In the genomic region with DNA sequence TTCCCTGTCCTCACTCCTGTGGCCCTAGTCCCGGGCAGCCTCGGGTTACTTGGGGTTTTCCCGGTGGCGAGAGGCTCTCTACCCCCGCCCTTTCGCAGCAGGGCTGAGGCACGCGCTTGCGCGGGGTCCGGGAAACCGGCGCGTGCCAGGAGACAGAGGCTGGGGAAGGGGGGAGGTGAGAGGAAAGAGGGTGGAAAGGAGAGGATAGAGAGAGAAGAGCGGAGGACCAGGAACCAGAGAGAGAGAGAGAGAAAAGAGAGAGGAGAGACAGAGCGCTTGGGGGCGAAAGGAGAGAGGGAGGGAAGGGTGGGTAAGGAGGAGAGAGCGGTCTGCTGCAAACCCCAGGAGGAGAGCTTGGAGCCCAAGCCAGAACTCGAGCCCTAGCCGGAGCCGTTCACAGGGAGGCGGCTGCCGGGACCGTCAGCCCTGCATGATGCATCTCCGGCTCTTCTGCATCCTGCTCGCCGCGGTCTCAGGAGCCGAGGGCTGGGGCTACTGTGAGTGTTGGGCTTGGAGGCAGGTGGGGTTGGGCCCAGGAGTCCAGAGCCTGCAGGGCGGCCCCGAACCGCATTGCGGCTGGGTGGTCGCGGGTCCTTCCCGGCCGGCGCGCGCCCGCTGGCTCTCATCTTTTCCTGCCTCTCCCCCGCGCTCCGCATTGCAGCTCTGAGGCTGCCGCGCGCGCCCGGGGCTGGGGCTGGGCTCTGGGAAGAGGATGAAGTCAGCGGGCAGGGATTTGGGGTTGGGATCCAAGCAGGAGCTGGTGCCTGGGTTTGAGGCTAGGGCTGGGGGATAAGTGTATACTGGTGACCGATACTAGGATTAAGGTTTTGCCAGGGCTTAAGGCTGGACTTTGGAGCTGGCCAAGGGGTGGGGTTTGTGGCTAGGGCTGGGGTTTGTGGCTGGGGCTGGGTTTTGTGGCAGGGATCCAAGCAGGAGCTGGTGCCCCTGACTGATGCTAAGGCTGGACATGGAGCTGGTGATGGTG, we compare ENCODE assay signal across 8 cellular contexts. TPM values are rescaled to one million over a fixed set of nuclear protein-coding genes. Genes with fewer than 3 reads are reported as not detected.
DNase-seq lines count a peak whose midpoint lies in the region; ATAC-seq and TF ChIP-seq lines count a peak whose summit lies in the region.

TSS of gene CNTNAP1 (plus strand) at position 132 of the 985 bp plus-strand sequence. CDS start at position 431, 299 bp downstream.

- peaks cover 49% of the 10 kb centered on the region for H3K27me3 Mint-ChIP-seq in activated CD4-positive, alpha-beta memory T cell treated with anti-CD3 and anti-CD28 coated beads, Interleukin-2, amount 10 ng/mL, durations not matched to agents 7 days and 5 days
- peaks cover 34 to 37% of the 10 kb centered on the region in 2 donors for H3K27me3 Mint-ChIP-seq in natural killer cell (ENCODE audit: low read depth in 2 of 2)

- H3K4me1 Mint-ChIP-seq in activated CD4-positive, alpha-beta memory T cell treated with anti-CD3 and anti-CD28 coated beads, Interleukin-2, amount 10 ng/mL, durations not matched to agents 7 days and 5 days: peaks cover 44% of the 10 kb centered on the region
- peaks cover 19 to 42% of the 10 kb centered on the region in 2 donors for H3K4me1 Mint-ChIP-seq in natural killer cell

- peak; percentile 50 for DNase-seq in activated CD4-positive, alpha-beta T cell treated with anti-CD3 and anti-CD28 coated beads for 48 hours
- DNase-seq in activated CD4-positive, alpha-beta T cell treated with anti-CD3 and anti-CD28 coated beads for 1 hour: no peak
- DNase-seq in NCI-H128 (lab: John Stamatoyannopoulos, UW; ENCODE audit: unreplicated experiment): peak; percentile 27
- peak; percentile 51 for DNase-seq in activated CD4-positive, alpha-beta memory T cell treated with anti-CD3 and anti-CD28 coated beads, Interleukin-2, amount 10 ng/mL, durations not matched to agents 7 days and 5 days
- DNase-seq in fibroblast of gingiva (ENCODE audit: low read depth): peak; percentile 77
- DNase-seq in natural killer cell: no peak

- no peak for TF ChIP-seq CTCF in natural killer cell (IDR thresholded peaks at IDR 0.05)

- intact Hi-C loops in natural killer cell (cut with micrococcal nuclease): no loop called here

- POLR2A ChIA-PET in activated CD4-positive, alpha-beta memory T cell treated with anti-CD3 and anti-CD28 coated beads, Interleukin-2, amount 10 ng/mL, durations not matched to agents 7 days and 5 days (lab: Charles Lee): interaction anchor here (0.9 to 2.1 kb wide), 5 partner anchors 44 to 141 kb away, joined by 3 to 8 read pairs (median 3); partner anchors contain the start of gene BECN1

- CTCF ChIA-PET in activated CD4-positive, alpha-beta memory T cell treated with anti-CD3 and anti-CD28 coated beads, Interleukin-2, amount 10 ng/mL, durations not matched to agents 7 days and 5 days (lab: Charles Lee): interaction anchor here (0.9 to 2.2 kb wide), 5 partner anchors 10 to 104 kb away, joined by 3 to 15 read pairs (median 4); partner anchors contain the start of gene VPS25

- H3K9me3 Mint-ChIP-seq in activated CD4-positive, alpha-beta memory T cell treated with anti-CD3 and anti-CD28 coated beads, Interleukin-2, amount 10 ng/mL, durations not matched to agents 7 days and 5 days: no peaks in the 10 kb centered on the region
- H3K9me3 Mint-ChIP-seq in natural killer cell: no peaks in the 10 kb centered on the region

- peak within 1 kb of the TSS; percentile 38 for H3K4me3 Mint-ChIP-seq in activated CD4-positive, alpha-beta memory T cell treated with anti-CD3 and anti-CD28 coated beads, Interleukin-2, amount 10 ng/mL, durations not matched to agents 7 days and 5 days
- peak within 1 kb of the TSS; percentile 41 for H3K4me3 Mint-ChIP-seq in natural killer cell

- H3K27ac Mint-ChIP-seq in activated CD4-positive, alpha-beta memory T cell treated with anti-CD3 and anti-CD28 coated beads, Interleukin-2, amount 10 ng/mL, durations not matched to agents 7 days and 5 days: no peak within 1 kb of the TSS
- peak within 1 kb of the TSS in 1 of 2 donors; percentile 58 for H3K27ac Mint-ChIP-seq in natural killer cell

- H3K36me3 Mint-ChIP-seq in activated CD4-positive, alpha-beta memory T cell treated with anti-CD3 and anti-CD28 coated beads, Interleukin-2, amount 10 ng/mL, durations not matched to agents 7 days and 5 days (ENCODE audit: low read depth): no peaks in the 10 kb centered on the region
- H3K36me3 Mint-ChIP-seq in natural killer cell: no peaks in the 10 kb centered on the region

- no peak for ATAC-seq in natural killer cell
- ATAC-seq in GM18502 (IDR thresholded peaks at IDR 0.05; ENCODE audit: poor library complexity, unreplicated experiment): no peak
- ATAC-seq in HG02763 (IDR thresholded peaks at IDR 0.05; ENCODE audit: unreplicated experiment): no peak

RNA-seq across cellular contexts. Expression of gene CNTNAP1, which starts in this region (rescaled TPM):
- total RNA-seq in activated CD4-positive, alpha-beta memory T cell treated with anti-CD3 and anti-CD28 coated beads, Interleukin-2, amount 10 ng/mL, durations not matched to agents 7 days and 5 days: 1 to 10 TPM; 1.2 TPM
- under 1 TPM; 0.33 to 0.85 (median 0.39) TPM for total RNA-seq in natural killer cell

Comparison
In these comparisons a context has a peak if more than half of its experiments do, and no peak if none do; other contexts are left out.
1. DNase-seq: peak in activated CD4-positive, alpha-beta T cell treated with anti-CD3 and anti-CD28 coated beads for 48 hours (single experiment), NCI-H128 (single experiment), activated CD4-positive, alpha-beta memory T cell treated with anti-CD3 and anti-CD28 coated beads, Interleukin-2, amount 10 ng/mL, durations not matched to agents 7 days and 5 days (single experiment) and fibroblast of gingiva (single experiment); none in activated CD4-positive, alpha-beta T cell treated with anti-CD3 and anti-CD28 coated beads for 1 hour (single experiment) and natural killer cell (single experiment).